ENCODE assay signal across 8 cellular contexts in genomic region chr1:28580706-28581530, GRCh38. TPM values are rescaled to one million over a fixed set of nuclear protein-coding genes. Genes with fewer than 3 reads are reported as not detected.
DNase-seq lines count a peak whose midpoint lies in the region; ATAC-seq and TF ChIP-seq lines count a peak whose summit lies in the region.

No MANE protein-coding gene starts in this region.

- H3K4me3 ChIP-seq in iPS-15b (ENCODE audit: low read depth, low read length) (peak overlapping the region; percentile 100), skeletal muscle tissue (ENCODE audit: low read length in 3 of 3) (peak overlapping the region; percentile 86 to 98 (median 92))

- intact Hi-C loops in CD14-positive monocyte (cut with micrococcal nuclease) = loop anchor here in 1 of 2 donors (5.0 kb wide), 2 partner anchors 61 to 74 kb away; partner anchors contain the start of genes RCC1 and TAF12

- H3K27ac ChIP-seq in skeletal muscle tissue (ENCODE audit: low read depth, low read length) = peak overlapping the region; percentile 87

- peak overlapping the region; percentile 91 to 93 for H3K4me3 Mint-ChIP-seq in CD14-positive monocyte

- H3K27me3 Mint-ChIP-seq in CD14-positive monocyte (ENCODE audit: low read depth in 3 of 3) = peaks cover 0 to 3% (median 0%) of the 10 kb centered on the region in 3 donors

- peaks cover 27 to 37% of the 10 kb centered on the region in 2 donors for H3K36me3 Mint-ChIP-seq in CD14-positive monocyte

- no peaks in the 10 kb centered on the region for H3K9me3 ChIP-seq in iPS-15b (ENCODE audit: control insufficient read depth, insufficient read depth, low read length)
- no peaks in the 10 kb centered on the region for H3K9me3 ChIP-seq in skeletal muscle tissue (ENCODE audit: control insufficient read depth in 3 of 3, low read length in 3 of 3)

- TF ChIP-seq POLR2A in Raji (IDR thresholded peaks at IDR 0.05; ENCODE audit: insufficient read depth, low read depth, low read length) = peak; percentile 6; the same call in 1 of the 2 replicates

- H3K4me1 ChIP-seq in iPS-15b (ENCODE audit: control insufficient read depth, insufficient read depth, low read length) = peaks cover 4% of the 10 kb centered on the region
- H3K4me1 ChIP-seq in skeletal muscle tissue (ENCODE audit: control insufficient read depth in 3 of 3, insufficient read depth in 3 of 3, low read length in 3 of 3) = peaks cover 15 to 27% (median 19%) of the 10 kb centered on the region in 3 donors

- H3K9ac ChIP-seq in iPS-15b (ENCODE audit: low read depth, low read length) (peak overlapping the region; percentile 97), skeletal muscle tissue (ENCODE audit: low read depth in 1 of 3, low read length in 3 of 3) (peak overlapping the region; percentile 92 to 94 (median 93))

- H3K4me1 Mint-ChIP-seq in CD14-positive monocyte = peaks cover 48% of the 10 kb centered on the region

- peak; percentile 17 for ATAC-seq in GM18873 (IDR thresholded peaks at IDR 0.05; ENCODE audit: low FRiP score, unreplicated experiment)
- peak; percentile 12 for ATAC-seq in HG03442 (IDR thresholded peaks at IDR 0.05; ENCODE audit: unreplicated experiment)
- ATAC-seq in HG02884 (IDR thresholded peaks at IDR 0.05; ENCODE audit: unreplicated experiment) = no peak

- TF ChIP-seq CTCF in CD14-positive monocyte (IDR thresholded peaks at IDR 0.05) = peak; percentile 13

- H3K27me3 ChIP-seq in iPS-15b (ENCODE audit: control insufficient read depth, insufficient read depth, low read length) = peaks cover 4% of the 10 kb centered on the region
- no peaks in the 10 kb centered on the region for H3K27me3 ChIP-seq in skeletal muscle tissue (ENCODE audit: control insufficient read depth in 3 of 3, insufficient read depth in 3 of 3, low read length in 3 of 3)

- H3K36me3 ChIP-seq in iPS-15b (ENCODE audit: control insufficient read depth, insufficient read depth, low read length) = peaks cover 36% of the 10 kb centered on the region
- H3K36me3 ChIP-seq in skeletal muscle tissue (ENCODE audit: control insufficient read depth in 3 of 3, insufficient read depth in 3 of 3, low read length in 3 of 3) = peaks cover 21 to 37% (median 32%) of the 10 kb centered on the region in 3 donors

- DNase-seq in CD14-positive monocyte (ENCODE audit: low spot score) (no peak), amniotic stem cell (lab: John Stamatoyannopoulos, UW) (peak; percentile 15)

- peak overlapping the region; percentile 64 to 95 (median 90) for H3K27ac Mint-ChIP-seq in CD14-positive monocyte

- no peaks in the 10 kb centered on the region for H3K9me3 Mint-ChIP-seq in CD14-positive monocyte

RNA-seq across cellular contexts. Expression of gene RAB42, which starts 11.1 kb away (rescaled TPM):
- polyA plus RNA-seq in CD14-positive monocyte = under 1 TPM in 1 of 2 donors, not detected in 1; 0.23 TPM
- 5.7 TPM for total RNA-seq in skeletal muscle tissue

RNA-seq across cellular contexts. Expression of gene TRNAU1AP, which starts 28.0 kb away (rescaled TPM):
- polyA plus RNA-seq in CD14-positive monocyte = 10 to 100 TPM; 26.7 to 28.4 TPM
- 15.1 TPM for total RNA-seq in skeletal muscle tissue
